Comparison of ENCODE assay signal across 16 cellular contexts in the genomic region with DNA sequence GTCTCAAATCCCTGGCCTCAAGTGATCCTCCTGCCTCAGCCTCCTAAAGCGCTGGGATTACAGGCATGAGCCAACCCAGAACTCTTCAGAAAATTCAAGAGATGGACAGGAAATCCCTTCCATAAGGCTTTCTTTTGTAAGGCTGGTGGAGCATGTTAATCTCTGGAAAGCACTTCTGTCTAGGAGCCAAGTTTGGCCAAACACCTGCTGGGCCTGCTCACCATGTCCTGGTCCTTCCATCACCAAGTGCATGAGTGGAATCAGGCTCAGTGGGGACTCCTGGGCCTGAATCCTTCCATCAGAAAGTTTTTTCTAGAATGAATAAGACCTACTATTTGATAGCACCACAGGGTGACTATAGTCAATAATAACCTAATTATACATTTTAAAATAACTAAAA.
DNase-seq lines count a peak whose midpoint lies in the region; ATAC-seq lines count a peak whose summit lies in the region.
"Had no signal": no experiment of that assay in that cellular context is flagged by ENCODE, and none has a peak within 500 bp of the region (broad histone marks: within the 10 kb centered on the region; RNA-seq: fewer than 3 reads in every experiment).

No MANE protein-coding gene starts in this region.

- intact Hi-C loops in cardiac septum (cut with DNase I): no loop called here

- ATAC-seq in GM21390 (IDR thresholded peaks at IDR 0.05; ENCODE audit: unreplicated experiment): no peak

- peak; percentile 2 for DNase-seq in NCI-H2029 treated with DMSO at 0.1 percent for 48 hours (lab: John Stamatoyannopoulos, UW)
- DNase-seq in NCI-H2029 (lab: John Stamatoyannopoulos, UW): no peak
- DNase-seq in COR-L47 (lab: John Stamatoyannopoulos, UW): peak; percentile 25
- peak; percentile 47 for DNase-seq in NCI-H446 treated with DMSO at 0.1 percent for 48 hours (lab: John Stamatoyannopoulos, UW)
- DNase-seq in myocyte (ENCODE audit: low read depth): peak; percentile 52
- DNase-seq in cardiac septum (ENCODE audit: low spot score): no peak
- DNase-seq: C1 segment of cervical spinal cord; Caco-2; CD4-positive, alpha-beta memory T cell; DMS153; DMS79 treated with DMSO at 0.1 percent for 48 hours; GF-D8; GM23248; H7; HCEC 1CT had no signal

Comparison
In these comparisons a context has a peak if more than half of its experiments do, and no peak if none do; other contexts are left out.
1. DNase-seq: peak in NCI-H2029 treated with DMSO at 0.1 percent for 48 hours (single experiment), COR-L47 (single experiment), NCI-H446 treated with DMSO at 0.1 percent for 48 hours (single experiment) and myocyte (single experiment); none in NCI-H2029 (single experiment) and cardiac septum (single experiment).